In genomic region chr12:24561882-24562760, GRCh38 we compare ENCODE assay signal across 8 cellular contexts.
DNase-seq lines count a peak whose midpoint lies in the region; ATAC-seq and TF ChIP-seq lines count a peak whose summit lies in the region.

No MANE protein-coding gene starts in this region.

- H3K27ac ChIP-seq in heart left ventricle: peak overlapping the region; percentile 63 to 83 (median 76)
- no peak overlapping the region for H3K27ac ChIP-seq in osteoblast (ENCODE audit: low read depth, low read length)

- 0 to 1% (median 0%) methylated on average over 18 to 74 of the region's 74 CpGs for WGBS in heart left ventricle, 4 donors

- H3K9me3 ChIP-seq in heart left ventricle (no peaks in the 10 kb centered on the region), osteoblast (ENCODE audit: low read depth, low read length) (no peaks in the 10 kb centered on the region)

- peak overlapping the region; percentile 47 to 95 (median 72) for H3K4me3 ChIP-seq in heart left ventricle
- H3K4me3 ChIP-seq in osteoblast (ENCODE audit: insufficient read depth, low read length): peak overlapping the region; percentile 79

- H3K27me3 Mint-ChIP-seq in activated naive CD8-positive, alpha-beta T cell: peaks cover 47% of the 10 kb centered on the region

- peaks cover 15% of the 10 kb centered on the region for H3K4me1 Mint-ChIP-seq in activated naive CD8-positive, alpha-beta T cell (ENCODE audit: low read depth)

- H3K9me3 Mint-ChIP-seq in activated naive CD8-positive, alpha-beta T cell (ENCODE audit: low read depth): no peaks in the 10 kb centered on the region

- peak; percentile 27 to 40 for ATAC-seq in activated CD4-positive, CD25-positive, alpha-beta regulatory T cell treated with anti-CD3 and anti-CD28 coated beads, Interleukin-2, amount 50 U/mL, for 24 hours
- peak; percentile 61 to 87 (median 80) for ATAC-seq in heart left ventricle
- ATAC-seq in GM21576 (IDR thresholded peaks at IDR 0.05; ENCODE audit: unreplicated experiment): no peak

- no peak for DNase-seq in activated CD4-positive, CD25-positive, alpha-beta regulatory T cell (lab: John Stamatoyannopoulos, UW)
- DNase-seq in NCI-H1694 treated with DMSO at 0.1 percent for 48 hours (lab: John Stamatoyannopoulos, UW) (peak; percentile 55), heart left ventricle (peak; percentile 65 to 76 (median 69)), osteoblast (ENCODE audit: insufficient read length, low spot score, missing footprints) (peak; percentile 94), UCSD-AML1 (lab: John Stamatoyannopoulos, UW; ENCODE audit: unreplicated experiment) (no peak)

- H3K4me3 Mint-ChIP-seq in activated naive CD8-positive, alpha-beta T cell: peak overlapping the region; percentile 82

- H3K4me2 ChIP-seq in osteoblast (ENCODE audit: insufficient read depth, low read length): peak overlapping the region; percentile 95

- H3K4me1 ChIP-seq in heart left ventricle: peaks cover 0 to 27% (median 9%) of the 10 kb centered on the region in 12 donors
- H3K4me1 ChIP-seq in osteoblast (ENCODE audit: insufficient read depth, low read length): peaks cover 14% of the 10 kb centered on the region

- H2AFZ ChIP-seq in osteoblast (ENCODE audit: low read length): peak overlapping the region; percentile 89

- H3K27me3 ChIP-seq in heart left ventricle (peaks cover 0 to 39% (median 4%) of the 10 kb centered on the region in 9 donors), osteoblast (ENCODE audit: insufficient read depth, low read length) (peaks cover 35% of the 10 kb centered on the region)

- H3K36me3 ChIP-seq in heart left ventricle (no peaks in the 10 kb centered on the region), osteoblast (ENCODE audit: insufficient read depth, low read length) (no peaks in the 10 kb centered on the region)

- no peak for TF ChIP-seq CTCF in heart left ventricle (IDR thresholded peaks at IDR 0.05)
- no peak for TF ChIP-seq CTCF in osteoblast (IDR thresholded peaks at IDR 0.05; ENCODE audit: extremely low read depth, low read depth, low read length)

- H3K27ac Mint-ChIP-seq in activated naive CD8-positive, alpha-beta T cell: no peak overlapping the region

- no peaks in the 10 kb centered on the region for H4K20me1 ChIP-seq in osteoblast (ENCODE audit: insufficient read depth, low read length)

- intact Hi-C loops in heart left ventricle (cut with DNase I): no loop called here

- H3K79me2 ChIP-seq in osteoblast (ENCODE audit: insufficient read depth, low read length): no peaks in the 10 kb centered on the region

- no peak for TF ChIP-seq POLR2A in heart left ventricle (IDR thresholded peaks at IDR 0.05)

- H3K36me3 Mint-ChIP-seq in activated naive CD8-positive, alpha-beta T cell: no peaks in the 10 kb centered on the region

Comparison
In these comparisons a context has a peak if more than half of its experiments do, and no peak if none do; other contexts are left out.
1. DNase-seq: peak in NCI-H1694 treated with DMSO at 0.1 percent for 48 hours (single experiment), heart left ventricle (5 of 5) and osteoblast (single experiment); none in activated CD4-positive, CD25-positive, alpha-beta regulatory T cell (0 of 4) and UCSD-AML1 (single experiment).